Comparison of ENCODE assay signal across 12 cellular contexts in the genomic region with DNA sequence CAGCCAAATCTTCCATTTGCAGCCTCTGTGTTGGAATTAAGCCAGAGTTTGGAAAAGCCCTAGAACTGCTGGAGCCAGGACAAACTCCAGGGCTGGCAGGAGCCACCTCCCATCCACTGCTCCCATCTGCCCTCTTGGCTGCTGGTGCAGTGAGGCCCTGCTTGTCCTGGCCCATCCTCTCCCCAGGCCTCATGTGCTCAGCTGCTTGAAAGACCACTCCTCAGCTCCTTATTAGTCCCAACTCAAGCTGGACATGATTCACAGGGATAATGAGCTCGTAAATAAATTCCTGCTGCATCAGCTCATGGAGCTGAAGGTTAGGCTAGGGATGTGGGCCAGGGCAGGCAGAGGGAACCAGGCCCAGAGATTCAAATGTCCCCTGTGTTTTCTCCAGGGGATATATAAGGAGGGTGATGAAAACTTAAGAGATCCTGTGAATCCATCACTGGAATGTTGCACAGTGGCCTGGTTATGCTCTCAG.
A peak's percentile ranks its signal among the peaks of the same experiment; 100 is the strongest.
DNase-seq lines count a peak whose midpoint lies in the region; ATAC-seq and TF ChIP-seq lines count a peak whose summit lies in the region.
"Had no signal": no experiment of that assay in that cellular context is flagged by ENCODE, and none has a peak within 500 bp of the region (broad histone marks: within the 10 kb centered on the region; RNA-seq: fewer than 3 reads in every experiment).

No MANE protein-coding gene starts in this region.

- TF ChIP-seq POLR2A in vagina (IDR thresholded peaks at IDR 0.05) = no peak

- POLR2A ChIA-PET in activated CD4-positive, alpha-beta memory T cell treated with anti-CD3 and anti-CD28 coated beads, Interleukin-2, amount 10 ng/mL, durations not matched to agents 7 days and 5 days (lab: Charles Lee) = no interaction called here
- POLR2A ChIA-PET in activated CD4-positive, alpha-beta memory T cell treated with anti-CD3 and anti-CD28 coated beads for 36 hours (lab: Charles Lee) = no interaction called here

- peaks cover 3% of the 10 kb centered on the region for H3K27me3 Mint-ChIP-seq in activated CD4-positive, alpha-beta memory T cell treated with anti-CD3 and anti-CD28 coated beads, Interleukin-2, amount 10 ng/mL, durations not matched to agents 7 days and 5 days
- no peaks in the 10 kb centered on the region for H3K27me3 Mint-ChIP-seq in activated CD4-positive, alpha-beta memory T cell treated with anti-CD3 and anti-CD28 coated beads for 36 hours

- no peak overlapping the region for H3K27ac Mint-ChIP-seq in activated CD4-positive, alpha-beta memory T cell treated with anti-CD3 and anti-CD28 coated beads, Interleukin-2, amount 10 ng/mL, durations not matched to agents 7 days and 5 days
- H3K27ac Mint-ChIP-seq in activated CD4-positive, alpha-beta memory T cell treated with anti-CD3 and anti-CD28 coated beads for 36 hours = no peak overlapping the region

- no peak for ATAC-seq in GM19324 (IDR thresholded peaks at IDR 0.05; ENCODE audit: low FRiP score, unreplicated experiment)

- H3K9me3 Mint-ChIP-seq in activated CD4-positive, alpha-beta memory T cell treated with anti-CD3 and anti-CD28 coated beads, Interleukin-2, amount 10 ng/mL, durations not matched to agents 7 days and 5 days = no peaks in the 10 kb centered on the region
- no peaks in the 10 kb centered on the region for H3K9me3 Mint-ChIP-seq in activated CD4-positive, alpha-beta memory T cell treated with anti-CD3 and anti-CD28 coated beads for 36 hours
- H3K9me3 Mint-ChIP-seq: neural crest cell had no signal

- CTCF ChIA-PET in activated CD4-positive, alpha-beta memory T cell treated with anti-CD3 and anti-CD28 coated beads, Interleukin-2, amount 10 ng/mL, durations not matched to agents 7 days and 5 days (lab: Charles Lee) = no interaction called here
- CTCF ChIA-PET in activated CD4-positive, alpha-beta memory T cell treated with anti-CD3 and anti-CD28 coated beads for 36 hours (lab: Charles Lee) = no interaction called here

- H3K9me3 ChIP-seq in mucosa of rectum (ENCODE audit: control insufficient read depth in 2 of 2, low read length in 2 of 2) (no peaks in the 10 kb centered on the region), vagina (no peaks in the 10 kb centered on the region)
- H3K9me3 ChIP-seq: SJCRH30 had no signal

- H3K36me3 ChIP-seq in mucosa of rectum (ENCODE audit: control insufficient read depth in 2 of 2, insufficient read depth in 2 of 2, low read length in 2 of 2) = no peaks in the 10 kb centered on the region
- H3K36me3 ChIP-seq in vagina = no peaks in the 10 kb centered on the region
- H3K36me3 ChIP-seq: SJCRH30 had no signal

- no peaks in the 10 kb centered on the region for H3K36me3 Mint-ChIP-seq in activated CD4-positive, alpha-beta memory T cell treated with anti-CD3 and anti-CD28 coated beads, Interleukin-2, amount 10 ng/mL, durations not matched to agents 7 days and 5 days (ENCODE audit: low read depth)
- H3K36me3 Mint-ChIP-seq in activated CD4-positive, alpha-beta memory T cell treated with anti-CD3 and anti-CD28 coated beads for 36 hours = no peaks in the 10 kb centered on the region

- H3K27me3 ChIP-seq in mucosa of rectum (ENCODE audit: control insufficient read depth in 2 of 2, insufficient read depth in 2 of 2, low read length in 2 of 2) = no peaks in the 10 kb centered on the region
- H3K27me3 ChIP-seq in vagina = no peaks in the 10 kb centered on the region
- H3K27me3 ChIP-seq: SJCRH30 had no signal

- TF ChIP-seq CTCF in vagina (IDR thresholded peaks at IDR 0.05) = no peak

- H3K4me3 Mint-ChIP-seq in activated CD4-positive, alpha-beta memory T cell treated with anti-CD3 and anti-CD28 coated beads, Interleukin-2, amount 10 ng/mL, durations not matched to agents 7 days and 5 days = no peak overlapping the region
- no peak overlapping the region for H3K4me3 Mint-ChIP-seq in activated CD4-positive, alpha-beta memory T cell treated with anti-CD3 and anti-CD28 coated beads for 36 hours
- H3K4me3 Mint-ChIP-seq: neural crest cell had no signal

- H3K27ac ChIP-seq in mucosa of rectum (ENCODE audit: low read depth in 2 of 2, low read length in 2 of 2) = peak overlapping the region; percentile 19 to 42
- H3K27ac ChIP-seq in vagina = peak overlapping the region; percentile 50
- H3K27ac ChIP-seq: SJCRH30 had no signal

- H3K4me3 ChIP-seq in mucosa of rectum (ENCODE audit: low read length in 2 of 2) = no peak overlapping the region
- no peak overlapping the region for H3K4me3 ChIP-seq in vagina
- H3K4me3 ChIP-seq: SJCRH30 had no signal

- peaks cover 6% of the 10 kb centered on the region for H3K4me1 Mint-ChIP-seq in activated CD4-positive, alpha-beta memory T cell treated with anti-CD3 and anti-CD28 coated beads, Interleukin-2, amount 10 ng/mL, durations not matched to agents 7 days and 5 days
- peaks cover 18% of the 10 kb centered on the region for H3K4me1 Mint-ChIP-seq in activated CD4-positive, alpha-beta memory T cell treated with anti-CD3 and anti-CD28 coated beads for 36 hours (ENCODE audit: low read depth)

- H3K9ac ChIP-seq in mucosa of rectum (ENCODE audit: low read depth in 1 of 2, low read length in 2 of 2) = no peak overlapping the region

- peak; percentile 5 for DNase-seq in activated CD4-positive, alpha-beta memory T cell treated with anti-CD3 and anti-CD28 coated beads, Interleukin-2, amount 10 ng/mL, durations not matched to agents 7 days and 5 days
- DNase-seq in activated CD4-positive, alpha-beta memory T cell treated with anti-CD3 and anti-CD28 coated beads for 36 hours = no peak
- DNase-seq in ecto neural progenitor cell (ENCODE audit: low spot score) (peak; percentile 38), vagina (ENCODE audit: extremely low spot score in 2 of 2) (peak; percentile 64 to 87), T-helper 2 cell (no peak), HuH-7 (ENCODE audit: low spot score) (no peak)
- DNase-seq: 8988T, NCI-H1436, SJCRH30 had no signal

- peaks cover 0 to 3% of the 10 kb centered on the region in 2 donors for H3K4me1 ChIP-seq in mucosa of rectum (ENCODE audit: control insufficient read depth in 2 of 2, insufficient read depth in 2 of 2, low read length in 2 of 2)
- H3K4me1 ChIP-seq in vagina = peaks cover 29% of the 10 kb centered on the region
- H3K4me1 ChIP-seq: SJCRH30 had no signal

- intact Hi-C loops in activated CD4-positive, alpha-beta memory T cell treated with anti-CD3 and anti-CD28 coated beads for 36 hours (cut with micrococcal nuclease) = no loop called here
- intact Hi-C loops in vagina (cut with DNase I) = loop anchor here (5.0 kb wide), 1 partner anchor 1286 kb away; no protein-coding TSS in a partner anchor

Comparison
In these comparisons a context has a peak if more than half of its experiments do, and no peak if none do; other contexts are left out.
1. DNase-seq: peak in activated CD4-positive, alpha-beta memory T cell treated with anti-CD3 and anti-CD28 coated beads, Interleukin-2, amount 10 ng/mL, durations not matched to agents 7 days and 5 days (single experiment), ecto neural progenitor cell (single experiment) and vagina (2 of 2); none in activated CD4-positive, alpha-beta memory T cell treated with anti-CD3 and anti-CD28 coated beads for 36 hours (single experiment), T-helper 2 cell (0 of 5) and HuH-7 (single experiment).